Comparison of ENCODE assay signal across 9 cellular contexts in genomic region chr16:66427451-66427860, GRCh38. TPM values are rescaled to one million over a fixed set of nuclear protein-coding genes. Genes with fewer than 3 reads are reported as not detected.
DNase-seq lines count a peak whose midpoint lies in the region; ATAC-seq and TF ChIP-seq lines count a peak whose summit lies in the region.
"Had no signal": no experiment of that assay in that cellular context is flagged by ENCODE, and none has a peak within 500 bp of the region (broad histone marks: within the 10 kb centered on the region; RNA-seq: fewer than 3 reads in every experiment).

No MANE protein-coding gene starts in this region.

- no peaks in the 10 kb centered on the region for H3K9me3 Mint-ChIP-seq in mesothelial cell of epicardium
- no peaks in the 10 kb centered on the region for H3K9me3 Mint-ChIP-seq in activated CD8-positive, alpha-beta T cell treated with anti-CD3 and anti-CD28 coated beads for 36 hours

- H3K4me3 Mint-ChIP-seq in mesothelial cell of epicardium = peak overlapping the region; percentile 53
- H3K4me3 Mint-ChIP-seq in activated CD8-positive, alpha-beta T cell treated with anti-CD3 and anti-CD28 coated beads for 36 hours = no peak overlapping the region

- H3K4me1 Mint-ChIP-seq in mesothelial cell of epicardium = peaks cover 5% of the 10 kb centered on the region
- H3K4me1 Mint-ChIP-seq in activated CD8-positive, alpha-beta T cell treated with anti-CD3 and anti-CD28 coated beads for 36 hours (ENCODE audit: low read depth) = peaks cover 6% of the 10 kb centered on the region

- peaks cover 16% of the 10 kb centered on the region for H3K4me1 ChIP-seq in upper lobe of right lung

- POLR2A ChIA-PET in activated CD8-positive, alpha-beta T cell treated with anti-CD3 and anti-CD28 coated beads for 36 hours (lab: Charles Lee) = no interaction called here

- H3K4me3 ChIP-seq in epithelial cell of proximal tubule (ENCODE audit: low read depth, low read length) (peak overlapping the region; percentile 66), upper lobe of right lung (peak overlapping the region; percentile 45)

- H3K36me3 Mint-ChIP-seq in mesothelial cell of epicardium = no peaks in the 10 kb centered on the region
- H3K36me3 Mint-ChIP-seq in activated CD8-positive, alpha-beta T cell treated with anti-CD3 and anti-CD28 coated beads for 36 hours (ENCODE audit: low read depth) = no peaks in the 10 kb centered on the region

- ATAC-seq in upper lobe of right lung (no peak), HG02759 (IDR thresholded peaks at IDR 0.05; ENCODE audit: unreplicated experiment) (no peak)
- ATAC-seq in activated CD8-positive, alpha-beta T cell treated with anti-CD3 and anti-CD28 coated beads for 36 hours = no peak

- H3K27ac ChIP-seq in upper lobe of right lung = no peak overlapping the region

- intact Hi-C loops in upper lobe of right lung (cut with DNase I) = no loop called here
- intact Hi-C loops in activated CD8-positive, alpha-beta T cell treated with anti-CD3 and anti-CD28 coated beads for 36 hours (cut with micrococcal nuclease) = no loop called here

- peaks cover 90% of the 10 kb centered on the region for H3K27me3 Mint-ChIP-seq in mesothelial cell of epicardium (ENCODE audit: low read depth)
- H3K27me3 Mint-ChIP-seq in activated CD8-positive, alpha-beta T cell treated with anti-CD3 and anti-CD28 coated beads for 36 hours = peaks cover 58% of the 10 kb centered on the region

- TF ChIP-seq CTCF in epithelial cell of proximal tubule (conservative IDR thresholded peaks at IDR 0.05; ENCODE audit: low read depth, low read length) = no peak
- TF ChIP-seq CTCF in mesothelial cell of epicardium (IDR thresholded peaks at IDR 0.05; ENCODE audit: unreplicated experiment) = no peak
- TF ChIP-seq CTCF in upper lobe of right lung (IDR thresholded peaks at IDR 0.05) = no peak
- TF ChIP-seq CTCF in activated CD8-positive, alpha-beta T cell treated with anti-CD3 and anti-CD28 coated beads for 36 hours (IDR thresholded peaks at IDR 0.05) = no peak

- no peaks in the 10 kb centered on the region for H3K9me3 ChIP-seq in upper lobe of right lung

- CTCF ChIA-PET in activated CD8-positive, alpha-beta T cell treated with anti-CD3 and anti-CD28 coated beads for 36 hours (lab: Charles Lee) = interaction anchor here (0.8 kb wide), 1 partner anchor 20 kb away, joined by 5 read pairs; no protein-coding TSS in a partner anchor

- H3K27me3 ChIP-seq in upper lobe of right lung = peaks cover 25% of the 10 kb centered on the region

- DNase-seq in activated CD8-positive, alpha-beta memory T cell treated with anti-CD3 and anti-CD28 coated beads, Interleukin-2, amount 50 U/mL, for 48 hours = peak; percentile 51
- no peak for DNase-seq in activated CD8-positive, alpha-beta memory T cell treated with anti-CD3 and anti-CD28 coated beads for 24 hours
- DNase-seq in epithelial cell of proximal tubule (ENCODE audit: low read depth) = no peak
- DNase-seq in mesothelial cell of epicardium (ENCODE audit: low spot score in 2 of 2, unreplicated experiment in 2 of 2) = no peak
- no peak for DNase-seq in upper lobe of right lung
- no peak for DNase-seq in activated CD8-positive, alpha-beta T cell treated with anti-CD3 and anti-CD28 coated beads for 36 hours
- no peak for DNase-seq in NCI-H446 (lab: John Stamatoyannopoulos, UW)
- DNase-seq: activated CD4-positive, alpha-beta T cell treated with anti-CD3 and anti-CD28 coated beads, Interleukin-2, amount 50 U/mL, for 4 hours had no signal

- H3K27ac Mint-ChIP-seq in mesothelial cell of epicardium = no peak overlapping the region
- no peak overlapping the region for H3K27ac Mint-ChIP-seq in activated CD8-positive, alpha-beta T cell treated with anti-CD3 and anti-CD28 coated beads for 36 hours

- no peaks in the 10 kb centered on the region for H3K36me3 ChIP-seq in upper lobe of right lung

RNA-seq across cellular contexts. Expression of gene BEAN1, which starts 0.4 kb away (rescaled TPM):
- total RNA-seq in epithelial cell of proximal tubule (2.3 and 7.0 TPM in 2 replicates), mesothelial cell of epicardium (0.82 to 1.1 TPM (median 1.0 TPM) in 3 replicates), upper lobe of right lung (0.87 TPM)
- not detected for total RNA-seq in activated CD8-positive, alpha-beta T cell treated with anti-CD3 and anti-CD28 coated beads for 36 hours
